In the genomic region with DNA sequence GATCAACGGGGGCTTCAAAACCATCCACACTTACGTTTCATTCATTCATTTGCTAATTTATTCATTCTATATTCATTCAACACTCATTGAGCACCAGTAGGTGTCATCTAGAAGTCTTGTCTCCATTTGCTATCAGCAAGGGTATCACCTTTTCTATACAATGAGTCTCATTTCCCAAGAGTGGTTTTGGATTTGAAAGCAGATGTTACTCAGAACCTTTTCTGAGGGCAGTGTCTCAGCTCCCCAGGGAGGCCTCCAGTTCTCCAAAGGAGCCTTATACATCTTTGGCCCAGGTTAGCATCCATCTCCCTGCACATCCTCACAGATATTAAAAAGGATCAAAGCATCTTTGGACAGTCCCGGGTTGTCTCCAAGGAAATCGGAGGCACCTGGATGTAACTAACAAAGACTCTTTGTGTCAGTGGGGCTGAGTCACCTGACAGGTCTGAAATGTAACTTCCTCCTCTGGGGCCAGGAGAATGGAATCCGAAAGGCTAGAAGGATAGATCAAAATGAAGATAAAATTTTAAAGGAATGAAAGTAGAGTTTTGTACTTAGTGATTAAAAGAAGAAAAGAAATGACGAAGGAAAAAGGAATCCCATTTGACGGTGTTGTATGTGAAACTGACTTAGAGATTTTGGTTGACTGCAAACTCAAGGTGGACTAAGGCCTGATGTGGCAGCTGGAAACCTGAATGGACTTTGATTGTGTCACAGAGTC, we compare ENCODE assay signal across 1 cellular context.
TF ChIP-seq lines count a peak whose summit lies in the region.

No MANE protein-coding gene starts in this region.

TF ChIP-seq in GM23338, 12 proteins besides CTCF, POLR2A, EP300 and RAD21 (continued from another document):
- no peak for TF ChIP-seq REST (IDR thresholded peaks at IDR 0.05; ENCODE audit: unreplicated experiment)
